ENCODE assay signal across 21 cellular contexts in the genomic region with DNA sequence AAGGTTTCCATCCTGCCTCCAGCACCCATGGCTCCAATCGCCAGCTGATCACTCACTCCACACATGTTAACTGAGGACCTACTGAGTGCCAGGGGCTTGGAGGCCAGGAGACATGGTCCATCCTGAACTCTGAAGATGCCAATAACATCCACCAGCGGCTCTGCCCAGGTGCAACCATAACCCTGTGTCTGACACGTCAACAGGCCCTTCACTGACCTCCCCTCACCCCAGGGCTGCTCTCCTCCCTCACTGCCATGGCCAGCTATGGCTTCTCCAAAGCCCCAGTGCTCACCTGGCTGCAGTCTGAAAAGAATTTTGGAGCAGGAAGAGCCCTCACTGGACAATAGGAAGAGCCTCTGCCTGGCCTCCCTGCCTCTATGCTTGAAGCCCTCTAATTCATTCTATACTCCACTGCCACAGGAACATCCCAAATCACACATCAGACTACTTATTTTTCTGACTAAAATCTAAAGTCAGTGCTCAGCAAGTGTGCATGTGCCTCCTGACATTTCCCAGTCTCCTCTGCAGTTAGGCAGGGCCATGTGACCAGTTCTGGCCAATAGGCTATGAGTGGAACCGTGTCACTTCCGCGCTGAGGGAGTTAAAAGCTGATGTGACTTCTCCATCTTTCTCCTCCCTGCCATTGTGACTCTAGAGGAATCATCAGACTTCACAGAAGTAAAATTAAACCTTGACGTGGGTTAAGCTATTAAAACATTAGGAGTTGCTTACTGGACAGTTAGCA. TPM values are rescaled to one million over a fixed set of nuclear protein-coding genes. Genes with fewer than 3 reads are reported as not detected.
"Had no signal": no experiment of that assay in that cellular context is flagged by ENCODE, and none has a peak within 500 bp of the region (broad histone marks: within the 10 kb centered on the region; RNA-seq: fewer than 3 reads in every experiment).

No MANE protein-coding gene starts in this region.

- DNase-seq: effector memory CD4-positive, alpha-beta T cell; glutamatergic neuron; immature natural killer cell; kidney; left colon; natural killer cell; posterior cingulate gyrus; stimulated activated CD4-positive, alpha-beta T cell treated with anti-CD3 and anti-CD28 coated beads, Interleukin-2, amount 100 ng/mL, for 48 hours; stimulated activated naive CD8-positive, alpha-beta T cell treated with anti-CD3 and anti-CD28 coated beads, Interleukin-15, Interleukin-2, amounts not matched to agents 100 U/mL and 50 U/mL, for 24 hours; thyroid gland; upper lobe of left lung; uterus had no signal

- H3K4me3 Mint-ChIP-seq: immature natural killer cell, mesothelial cell of epicardium, natural killer cell, neural crest cell had no signal

- H3K36me3 ChIP-seq: esophagus muscularis mucosa, gastroesophageal sphincter, suprapubic skin, thyroid gland, upper lobe of left lung, uterus had no signal

- H3K36me3 Mint-ChIP-seq: immature natural killer cell, natural killer cell had no signal

- H3K4me1 ChIP-seq: uterus had no signal

- H3K9me3 ChIP-seq: esophagus muscularis mucosa, gastroesophageal sphincter, suprapubic skin, thyroid gland, upper lobe of left lung, uterus had no signal

- H3K9me3 Mint-ChIP-seq: natural killer cell had no signal

- ATAC-seq: gastroesophageal sphincter; left colon; natural killer cell; stimulated activated naive CD8-positive, alpha-beta T cell treated with anti-CD3 and anti-CD28 coated beads, Interleukin-15, Interleukin-2, amounts not matched to agents 100 U/mL and 50 U/mL, for 24 hours had no signal

- H3K27me3 ChIP-seq: esophagus muscularis mucosa, gastroesophageal sphincter, suprapubic skin, thyroid gland, upper lobe of left lung, uterus had no signal

- H3K4me3 ChIP-seq: esophagus muscularis mucosa, gastroesophageal sphincter, smooth muscle cell, suprapubic skin, thyroid gland, upper lobe of left lung, uterus had no signal

- H3K4me2 ChIP-seq: smooth muscle cell had no signal

- H3K27ac Mint-ChIP-seq: immature natural killer cell, mesothelial cell of epicardium, natural killer cell had no signal

- H3K27ac ChIP-seq: epithelial cell of prostate, esophagus muscularis mucosa, gastroesophageal sphincter, suprapubic skin, upper lobe of left lung, uterus had no signal

- H3K4me1 Mint-ChIP-seq: immature natural killer cell, natural killer cell had no signal

RNA-seq across cellular contexts. Expression of a gene that starts 37.2 kb away (rescaled TPM):
- total RNA-seq: fibroblast of villous mesenchyme, pulmonary artery endothelial cell had no signal
- polyA plus RNA-seq: immature natural killer cell had no signal
